In the genomic region with DNA sequence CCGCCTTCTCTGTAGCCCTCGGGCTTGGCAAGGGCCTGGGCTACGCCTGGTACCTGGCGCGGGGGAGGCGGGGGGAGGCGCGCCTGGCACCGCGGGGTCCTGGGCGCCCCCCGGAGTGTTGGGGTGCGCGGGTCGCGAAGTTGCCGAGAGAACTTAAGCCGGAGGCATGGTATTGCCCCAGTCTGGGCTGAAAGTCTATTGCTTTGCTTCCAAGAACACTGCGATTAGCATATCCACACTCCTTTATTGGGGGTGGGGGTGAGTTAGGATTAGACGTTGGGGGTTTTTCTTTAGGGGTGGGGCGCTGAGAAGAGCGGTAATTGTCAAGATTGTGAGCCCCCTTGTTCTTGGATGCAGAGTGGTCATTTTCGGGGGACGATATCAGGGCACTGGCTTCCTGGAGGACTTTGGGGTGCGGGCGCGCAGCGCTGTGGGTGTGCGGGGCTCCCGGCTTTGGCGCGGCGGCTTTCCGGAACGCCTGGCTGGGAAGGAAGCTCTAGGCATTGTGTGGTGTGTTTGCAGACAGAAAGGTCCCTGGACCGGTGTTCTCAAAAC, we compare ENCODE assay signal across 1 cellular context.
A peak's percentile ranks its signal among the peaks of the same experiment; 100 is the strongest.
TF ChIP-seq lines count a peak whose summit lies in the region.

No MANE protein-coding gene starts in this region.

TF ChIP-seq in H1, 55 proteins besides CTCF, POLR2A, EP300 and RAD21:
- TF ChIP-seq POLR2AphosphoS5 (IDR thresholded peaks at IDR 0.05; ENCODE audit: low read depth, low read length) = no peak
- TF ChIP-seq KDM4A (IDR thresholded peaks at IDR 0.05; ENCODE audit: low read depth, low read length, severe bottlenecking) = peak; percentile 73
